ENCODE assay signal across 12 cellular contexts in genomic region chr12:132422057-132423043, GRCh38.
DNase-seq lines count a peak whose midpoint lies in the region; ATAC-seq and TF ChIP-seq lines count a peak whose summit lies in the region.
"Had no signal": no experiment of that assay in that cellular context is flagged by ENCODE, and none has a peak within 500 bp of the region (broad histone marks: within the 10 kb centered on the region; RNA-seq: fewer than 3 reads in every experiment).

No MANE protein-coding gene starts in this region.

- H3K36me3 Mint-ChIP-seq in H9 (ENCODE audit: insufficient read depth in 1 of 3, low read depth in 3 of 3) (peaks cover 2 to 23% (median 6%) of the 10 kb centered on the region in 3 experiments; a peak in 6 of 7 replicates), nephron (ENCODE audit: low read depth) (no peaks in the 10 kb centered on the region)

- H3K14ac ChIP-seq in H9 (ENCODE audit: insufficient read depth, low read length): no peak overlapping the region; the same call in 1 of the 2 replicates

- H3K4me3 ChIP-seq in SK-N-SH (ENCODE audit: low read depth in 2 of 2, low read length in 1 of 2) (no peak overlapping the region), adipocyte (ENCODE audit: low read length) (no peak overlapping the region)

- no peaks in the 10 kb centered on the region for H3K79me2 ChIP-seq in SK-N-SH (ENCODE audit: insufficient read depth)
- no peaks in the 10 kb centered on the region for H3K79me2 ChIP-seq in H9 (ENCODE audit: insufficient read depth, low read length)

- no peak overlapping the region for H3K4me3 Mint-ChIP-seq in H9
- peak overlapping the region; percentile 47 to 50 (median 48) for H3K4me3 Mint-ChIP-seq in nephron

- no peak overlapping the region for H2BK5ac ChIP-seq in H9 (ENCODE audit: insufficient read length, low read length)

- no peak overlapping the region for H2BK20ac ChIP-seq in H9 (ENCODE audit: low read depth, low read length, poor library complexity, severe bottlenecking)

- H3K9me2 ChIP-seq in SK-N-SH: no peaks in the 10 kb centered on the region

- no peaks in the 10 kb centered on the region for H3K79me1 ChIP-seq in H9 (ENCODE audit: insufficient read depth, low read depth, low read length, poor library complexity, severe bottlenecking)

- no peak for TF ChIP-seq RAD21 in SK-N-SH (IDR thresholded peaks at IDR 0.05; ENCODE audit: low read length)

- H4K91ac ChIP-seq in H9 (ENCODE audit: insufficient read length, low read depth, low read length): no peak overlapping the region

- H3K9me3 ChIP-seq in SK-N-SH: no peaks in the 10 kb centered on the region
- H3K9me3 ChIP-seq in H9 (ENCODE audit: control insufficient read depth, low read depth, low read length): no peaks in the 10 kb centered on the region
- H3K9me3 ChIP-seq in adipocyte (ENCODE audit: control insufficient read depth, low read length): peaks cover 17% of the 10 kb centered on the region

- H3K4me2 ChIP-seq in SK-N-SH (no peak overlapping the region), H9 (ENCODE audit: insufficient read depth, insufficient read length, low read length) (no peak overlapping the region)

- H4K20me1 ChIP-seq in SK-N-SH (ENCODE audit: insufficient read depth): no peaks in the 10 kb centered on the region
- no peaks in the 10 kb centered on the region for H4K20me1 ChIP-seq in H9 (ENCODE audit: control insufficient read depth, insufficient read depth, insufficient read length)

- POLR2A ChIA-PET in SK-N-SH (lab: Yijun Ruan, JAX): no interaction called here

- no peaks in the 10 kb centered on the region; a peak in 1 of 4 replicates for H3K4me1 ChIP-seq in SK-N-SH (ENCODE audit: control insufficient read depth in 1 of 2, insufficient read depth in 2 of 2, low read depth in 1 of 2, low read length in 1 of 2)
- H3K4me1 ChIP-seq in H9 (ENCODE audit: insufficient read depth, low read length): no peaks in the 10 kb centered on the region
- no peaks in the 10 kb centered on the region for H3K4me1 ChIP-seq in adipocyte (ENCODE audit: control insufficient read depth, insufficient read depth, low read length)

- no peak overlapping the region for H3K56ac ChIP-seq in H9 (ENCODE audit: insufficient read length, low read depth, low read length)

- no peak overlapping the region for H2BK15ac ChIP-seq in H9 (ENCODE audit: low read depth, low read length)

- no peak overlapping the region for H2BK120ac ChIP-seq in H9 (ENCODE audit: low read depth, low read length, poor library complexity, severe bottlenecking)

- H3K27ac Mint-ChIP-seq in H9 (no peak overlapping the region), nephron (peak overlapping the region; percentile 39 to 87 (median 73))

- H3K27me3 Mint-ChIP-seq in H9 (ENCODE audit: low read depth): peaks cover 98% of the 10 kb centered on the region
- H3K27me3 Mint-ChIP-seq in nephron (ENCODE audit: low read depth): peaks cover 67% of the 10 kb centered on the region

- CTCF ChIA-PET in SK-N-SH (lab: Yijun Ruan, JAX): interaction anchor here (2.4 kb wide), 1 partner anchor 8 kb away, joined by 15 read pairs; no protein-coding TSS in a partner anchor

- H3K18ac ChIP-seq in H9 (ENCODE audit: insufficient read length, low read depth, low read length): no peak overlapping the region

- H3K4me1 Mint-ChIP-seq in H9: peaks cover 3 to 10% of the 10 kb centered on the region in 2 experiments
- H3K4me1 Mint-ChIP-seq in nephron: peaks cover 72% of the 10 kb centered on the region

- H3K36me3 ChIP-seq in SK-N-SH (replicated peaks in 1 of 2; ENCODE audit: control insufficient read depth in 1 of 2, insufficient read depth in 2 of 2, low read length in 1 of 2) (no peaks in the 10 kb centered on the region), adipocyte (ENCODE audit: control insufficient read depth, insufficient read depth, low read length, severe bottlenecking) (no peaks in the 10 kb centered on the region)

- peak; percentile 53 for ATAC-seq in SK-N-SH treated with all-trans-retinoic acid at 6 μM for 48 hours
- no peak for ATAC-seq in GM19324 (IDR thresholded peaks at IDR 0.05; ENCODE audit: low FRiP score, unreplicated experiment)
- no peak for ATAC-seq in HG03521 (IDR thresholded peaks at IDR 0.05; ENCODE audit: unreplicated experiment)

- DNase-seq in SK-N-SH (no peak), H9 (peak; percentile 70), adipocyte (ENCODE audit: low read depth) (peak; percentile 79), NCI-H526 (lab: John Stamatoyannopoulos, UW) (no peak)
- DNase-seq: amygdala; EL; occipital lobe; stimulated activated CD4-positive, alpha-beta T cell treated with anti-CD3 and anti-CD28 coated beads, Interleukin-12 subunit alpha, Interleukin-12 subunit beta, amount 100 ng/mL, for 4 hours had no signal

- H4K8ac ChIP-seq in H9 (replicated peaks; ENCODE audit: insufficient read length, low read depth, low read length): no peak overlapping the region

- H3K9me3 Mint-ChIP-seq in H9 (peaks cover 17 to 29% of the 10 kb centered on the region in 2 experiments), nephron (peaks cover 15% of the 10 kb centered on the region)

- TF ChIP-seq CTCF in SK-N-SH (IDR thresholded peaks at IDR 0.05) (no peak), H9 (conservative IDR thresholded peaks at IDR 0.05) (peak; percentile 55), nephron (IDR thresholded peaks at IDR 0.05; ENCODE audit: unreplicated experiment in 3 of 3) (peak in 1 of 3 experiments; percentile 11)

- 38% methylated on average over 13 of the region's 16 CpGs for WGBS in SK-N-SH (ENCODE audit: low lambda C conversion rate)
- no CpG with 5 or more reads among the region's 16 CpGs for WGBS in H9 (ENCODE audit: extremely low coverage, insufficient read length, low lambda C conversion rate)

- H3K4ac ChIP-seq in H9 (ENCODE audit: low read depth, low read length): no peak overlapping the region

- H3K27ac ChIP-seq in SK-N-SH (ENCODE audit: low read depth in 2 of 2, low read length in 1 of 2) (no peak overlapping the region), H9 (ENCODE audit: insufficient read length, low read depth, low read length) (no peak overlapping the region)

- no peak overlapping the region for H2BK12ac ChIP-seq in H9 (ENCODE audit: insufficient read length, low read depth, low read length)

- no peak for TF ChIP-seq EP300 in SK-N-SH (IDR thresholded peaks at IDR 0.05; ENCODE audit: borderline replicate concordance in 1 of 2, low read depth in 1 of 2, low read length in 1 of 2)

- H3T11ph ChIP-seq in H9 (ENCODE audit: low read length): no peak overlapping the region

- H3K9ac ChIP-seq in SK-N-SH (no peak overlapping the region), H9 (ENCODE audit: extremely low read depth, insufficient read length, low read length) (no peak overlapping the region), adipocyte (ENCODE audit: low read length) (no peak overlapping the region)

- no peaks in the 10 kb centered on the region for H3F3A ChIP-seq in SK-N-SH (replicated peaks; ENCODE audit: insufficient read depth)

- no peak overlapping the region for H2AFZ ChIP-seq in SK-N-SH (ENCODE audit: low read depth)
- no peak overlapping the region for H2AFZ ChIP-seq in H9 (ENCODE audit: low read length)

- H2AK5ac ChIP-seq in H9 (ENCODE audit: insufficient read length, low read length): no peak overlapping the region

- no peak overlapping the region for H3K23ac ChIP-seq in H9 (ENCODE audit: insufficient read length, low read depth, low read length)

- peaks cover 66% of the 10 kb centered on the region for H3K27me3 ChIP-seq in SK-N-SH (ENCODE audit: insufficient read depth)
- H3K27me3 ChIP-seq in H9 (ENCODE audit: insufficient read depth, low read length): peaks cover 50% of the 10 kb centered on the region
- peaks cover 81% of the 10 kb centered on the region for H3K27me3 ChIP-seq in adipocyte (replicated peaks; ENCODE audit: control insufficient read depth, insufficient read depth, low read length)

- H3K23me2 ChIP-seq in H9 (ENCODE audit: insufficient read length, low read depth, low read length, poor library complexity, severe bottlenecking): no peaks in the 10 kb centered on the region

- H4K5ac ChIP-seq in H9 (ENCODE audit: insufficient read length, low read depth, low read length): no peak overlapping the region

TF ChIP-seq in SK-N-SH treated with all-trans-retinoic acid at 6 μM for 48 hours, 23 proteins besides CTCF, POLR2A, EP300 and RAD21 (continues in another document):
- TF ChIP-seq ZNF565 (CRISPR knock-in tag; conservative IDR thresholded peaks at IDR 0.05; ENCODE audit: low read depth): no peak
- TF ChIP-seq ZFP3 (CRISPR knock-in tag; IDR thresholded peaks at IDR 0.05): no peak
- TF ChIP-seq, protein P1, sequence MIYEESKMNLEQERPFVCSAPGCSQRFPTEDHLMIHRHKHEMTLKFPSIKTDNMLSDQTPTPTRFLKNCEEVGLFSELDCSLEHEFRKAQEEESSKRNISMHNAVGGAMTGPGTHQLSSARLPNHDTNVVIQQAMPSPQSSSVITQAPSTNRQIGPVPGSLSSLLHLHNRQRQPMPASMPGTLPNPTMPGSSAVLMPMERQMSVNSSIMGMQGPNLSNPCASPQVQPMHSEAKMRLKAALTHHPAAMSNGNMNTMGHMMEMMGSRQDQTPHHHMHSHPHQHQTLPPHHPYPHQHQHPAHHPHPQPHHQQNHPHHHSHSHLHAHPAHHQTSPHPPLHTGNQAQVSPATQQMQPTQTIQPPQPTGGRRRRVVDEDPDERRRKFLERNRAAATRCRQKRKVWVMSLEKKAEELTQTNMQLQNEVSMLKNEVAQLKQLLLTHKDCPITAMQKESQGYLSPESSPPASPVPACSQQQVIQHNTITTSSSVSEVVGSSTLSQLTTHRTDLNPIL (CRISPR knock-in tag; IDR thresholded peaks at IDR 0.05; ENCODE audit: low read depth): no peak
- no peak for TF ChIP-seq OSR1 (CRISPR knock-in tag; IDR thresholded peaks at IDR 0.05)
- no peak for TF ChIP-seq GLIS3 (CRISPR knock-in tag; IDR thresholded peaks at IDR 0.05)
- no peak for TF ChIP-seq ZC3H10 (CRISPR knock-in tag; IDR thresholded peaks at IDR 0.05)

TF ChIP-seq in SK-N-SH, 30 proteins besides CTCF, POLR2A, EP300 and RAD21 (continues in another document):
- TF ChIP-seq USF2 (IDR thresholded peaks at IDR 0.05; ENCODE audit: borderline replicate concordance, low read depth, low read length): no peak
- no peak for TF ChIP-seq MXI1 (IDR thresholded peaks at IDR 0.05; ENCODE audit: low read depth, low read length)
- no peak for TF ChIP-seq RXRA (IDR thresholded peaks at IDR 0.05; ENCODE audit: borderline replicate concordance, low read depth)

Comparison
In these comparisons a context has a peak if more than half of its experiments do, and no peak if none do; other contexts are left out.
1. DNase-seq: peak in H9 (single experiment) and adipocyte (single experiment); none in SK-N-SH (single experiment) and NCI-H526 (0 of 2).
2. H3K27ac Mint-ChIP-seq: peak in nephron (3 of 3); none in H9 (0 of 3).
3. H3K4me3 Mint-ChIP-seq: peak in nephron (3 of 3); none in H9 (0 of 2).